In genomic region chr19:51192689-51193088, GRCh38 we compare ENCODE assay signal across 6 cellular contexts. TPM values are rescaled to one million over a fixed set of nuclear protein-coding genes. Genes with fewer than 3 reads are reported as not detected.
"Had no signal": no experiment of that assay in that cellular context is flagged by ENCODE, and none has a peak within 500 bp of the region (broad histone marks: within the 10 kb centered on the region; RNA-seq: fewer than 3 reads in every experiment).

No MANE protein-coding gene starts in this region.

- DNase-seq: GM23248, HCEC 1CT, IMR-90 had no signal

- H3K4me3 ChIP-seq: GM23248 had no signal

- H3K27ac ChIP-seq: GM23248 had no signal

RNA-seq across cellular contexts. Expression of gene CD33, which starts 32.2 kb away (rescaled TPM):
- total RNA-seq: GM23248, H1, HT-29, IMR-90 had no signal
- polyA plus RNA-seq: IMR-90 had no signal

RNA-seq across cellular contexts. Expression of gene SIGLEC7, which starts 50.6 kb away (rescaled TPM):
- total RNA-seq: GM23248, H1, H9, HT-29, IMR-90 had no signal
- polyA plus RNA-seq: GM23248, H1, IMR-90 had no signal

RNA-seq across cellular contexts. Expression of gene SIGLECL1, which starts 58.2 kb away (rescaled TPM):
- total RNA-seq: GM23248, H1, H9, HT-29, IMR-90 had no signal
- polyA plus RNA-seq: GM23248, H1, IMR-90 had no signal
